Comparison of ENCODE assay signal across 8 cellular contexts in genomic region chr6:79536615-79536968, GRCh38. TPM values are rescaled to one million over a fixed set of nuclear protein-coding genes. Genes with fewer than 3 reads are reported as not detected.
A peak's percentile ranks its signal among the peaks of the same experiment; 100 is the strongest.
DNase-seq lines count a peak whose midpoint lies in the region; TF ChIP-seq lines count a peak whose summit lies in the region.

No MANE protein-coding gene starts in this region.

- H3K4me3 ChIP-seq in NT2/D1 (ENCODE audit: insufficient read length, low read depth), result peak overlapping the region; percentile 66
- H3K4me3 ChIP-seq in neural progenitor cell, result peak overlapping the region; percentile 66

- H3K27ac Mint-ChIP-seq in Calu3 (ENCODE audit: unreplicated experiment) (no peak overlapping the region), neural progenitor cell (no peak overlapping the region)
- no peak overlapping the region for H3K27ac Mint-ChIP-seq in activated CD4-positive, alpha-beta memory T cell treated with anti-CD3 and anti-CD28 coated beads for 36 hours

- TF ChIP-seq CTCF in Calu3 (IDR thresholded peaks at IDR 0.05; ENCODE audit: unreplicated experiment), result no peak
- no peak for TF ChIP-seq CTCF in neural progenitor cell (IDR thresholded peaks at IDR 0.05)

- H3K9me3 Mint-ChIP-seq in Calu3 (ENCODE audit: low read depth, unreplicated experiment) (no peaks in the 10 kb centered on the region), neural progenitor cell (no peaks in the 10 kb centered on the region)
- H3K9me3 Mint-ChIP-seq in activated CD4-positive, alpha-beta memory T cell treated with anti-CD3 and anti-CD28 coated beads for 36 hours, result no peaks in the 10 kb centered on the region

- H3K4me1 Mint-ChIP-seq in Calu3 (ENCODE audit: low read depth, unreplicated experiment) (peaks cover 39% of the 10 kb centered on the region), neural progenitor cell (peaks cover 19% of the 10 kb centered on the region)
- no peaks in the 10 kb centered on the region for H3K4me1 Mint-ChIP-seq in activated CD4-positive, alpha-beta memory T cell treated with anti-CD3 and anti-CD28 coated beads for 36 hours (ENCODE audit: low read depth)

- no peaks in the 10 kb centered on the region for H3K27me3 Mint-ChIP-seq in Calu3 (ENCODE audit: unreplicated experiment)
- H3K27me3 Mint-ChIP-seq in neural progenitor cell (ENCODE audit: insufficient read depth, low read depth), result no peaks in the 10 kb centered on the region
- peaks cover 24% of the 10 kb centered on the region for H3K27me3 Mint-ChIP-seq in activated CD4-positive, alpha-beta memory T cell treated with anti-CD3 and anti-CD28 coated beads for 36 hours

- H3K79me2 ChIP-seq in neural progenitor cell (ENCODE audit: low read depth), result peaks cover 47% of the 10 kb centered on the region

- peaks cover 10% of the 10 kb centered on the region for H3F3A ChIP-seq in neural progenitor cell (ENCODE audit: low read depth)

- CTCF ChIA-PET in Calu3 (lab: Charles Lee), result interaction anchor here (1.0 to 1.1 kb wide), 3 partner anchors 8 to 333 kb away, joined by 3 to 5 read pairs (median 3); no protein-coding TSS in a partner anchor
- CTCF ChIA-PET in activated CD4-positive, alpha-beta memory T cell treated with anti-CD3 and anti-CD28 coated beads for 36 hours (lab: Charles Lee), result interaction anchor here (0.9 to 1.2 kb wide), 2 partner anchors 242 to 418 kb away, joined by 3 read pairs; no protein-coding TSS in a partner anchor

- peak overlapping the region; percentile 39 for H3K9ac ChIP-seq in NT2/D1 (ENCODE audit: insufficient read length, low read depth)
- H3K9ac ChIP-seq in neural progenitor cell, result no peak overlapping the region

- peak; percentile 30 for DNase-seq in Calu3
- no peak for DNase-seq in NT2/D1 (ENCODE audit: low read depth, low spot score)
- peak; percentile 23 to 49 for DNase-seq in erythroblast (lab: John Stamatoyannopoulos, UW)
- peak; percentile 56 for DNase-seq in neural progenitor cell (ENCODE audit: low spot score)
- DNase-seq in H4 (ENCODE audit: low spot score), result no peak
- DNase-seq in activated CD4-positive, alpha-beta memory T cell treated with anti-CD3 and anti-CD28 coated beads for 36 hours, result no peak
- no peak for DNase-seq in stimulated activated CD4-positive, alpha-beta T cell treated with anti-CD3 and anti-CD28 coated beads, Interleukin-1b, Interleukin-23, amount 100 ng/mL, for 48 hours
- DNase-seq in DMS153 (lab: John Stamatoyannopoulos, UW), result no peak

- H3K36me3 Mint-ChIP-seq in Calu3 (ENCODE audit: insufficient read depth, unreplicated experiment), result peaks cover 18% of the 10 kb centered on the region
- H3K36me3 Mint-ChIP-seq in neural progenitor cell, result peaks cover 13% of the 10 kb centered on the region
- H3K36me3 Mint-ChIP-seq in activated CD4-positive, alpha-beta memory T cell treated with anti-CD3 and anti-CD28 coated beads for 36 hours, result no peaks in the 10 kb centered on the region

- peak overlapping the region; percentile 85 for H3K4me2 ChIP-seq in neural progenitor cell

- no peak overlapping the region for H3K27ac ChIP-seq in neural progenitor cell

- no TSS peak for BruUV-seq in Calu3 (replicated peaks; lab: Mats Ljungman, UMichigan)

- TF ChIP-seq POLR2A in erythroblast (IDR thresholded peaks at IDR 0.05; ENCODE audit: low read length), result no peak

- intact Hi-C loops in Calu3 (cut with micrococcal nuclease; ENCODE audit: unreplicated experiment), result loop anchor here (5.0 to 10.0 kb wide), 4 partner anchors 36 to 328 kb away; partner anchors contain the start of gene HMGN3
- intact Hi-C loops in activated CD4-positive, alpha-beta memory T cell treated with anti-CD3 and anti-CD28 coated beads for 36 hours (cut with micrococcal nuclease), result loop anchor here (2.0 to 5.0 kb wide), 2 partner anchors 302 to 669 kb away; partner anchors contain the start of genes HMGN3 and IRAK1BP1

- H3K9me3 ChIP-seq in NT2/D1 (ENCODE audit: insufficient read depth, low read length) (no peaks in the 10 kb centered on the region), neural progenitor cell (ENCODE audit: low read depth) (no peaks in the 10 kb centered on the region)

- no peak overlapping the region for H3K4me3 Mint-ChIP-seq in Calu3 (ENCODE audit: low read depth, unreplicated experiment)
- no peak overlapping the region for H3K4me3 Mint-ChIP-seq in neural progenitor cell
- H3K4me3 Mint-ChIP-seq in activated CD4-positive, alpha-beta memory T cell treated with anti-CD3 and anti-CD28 coated beads for 36 hours, result no peak overlapping the region

- H3K4me1 ChIP-seq in NT2/D1 (ENCODE audit: insufficient read depth, insufficient read length) (no peaks in the 10 kb centered on the region), neural progenitor cell (peaks cover 27% of the 10 kb centered on the region)

- H4K20me1 ChIP-seq in neural progenitor cell (ENCODE audit: low read depth), result no peaks in the 10 kb centered on the region

- H2AFZ ChIP-seq in neural progenitor cell (replicated peaks), result peak overlapping the region; percentile 90

- H3K27me3 ChIP-seq in NT2/D1 (ENCODE audit: insufficient read depth, insufficient read length) (no peaks in the 10 kb centered on the region), neural progenitor cell (no peaks in the 10 kb centered on the region)

- H3K36me3 ChIP-seq in NT2/D1 (ENCODE audit: insufficient read depth, insufficient read length, low read length) (peaks cover 4% of the 10 kb centered on the region), neural progenitor cell (no peaks in the 10 kb centered on the region)

- POLR2A ChIA-PET in activated CD4-positive, alpha-beta memory T cell treated with anti-CD3 and anti-CD28 coated beads for 36 hours (lab: Charles Lee), result no interaction called here

RNA-seq across cellular contexts. Expression of gene LCA5, which starts 0.6 kb away (rescaled TPM):
- total RNA-seq in Calu3 (2022) (13.9 and 18.3 TPM in 2 replicates), neural progenitor cell (ENCODE audit: low replicate concordance) (10.7 and 13.2 TPM in 2 replicates)
- 1.3 and 2.4 TPM in 2 replicates for total RNA-seq in H4 (2014; rRNA removed; shearing (Covaris generic))
- total RNA-seq in activated CD4-positive, alpha-beta memory T cell treated with anti-CD3 and anti-CD28 coated beads for 36 hours, result under 1 TPM; 0.15 to 0.21 TPM

Comparison
In these comparisons a context has a peak if more than half of its experiments do, and no peak if none do; other contexts are left out.
1. DNase-seq: peak in Calu3 (single experiment), erythroblast (2 of 2) and neural progenitor cell (single experiment); none in NT2/D1 (single experiment), H4 (single experiment), activated CD4-positive, alpha-beta memory T cell treated with anti-CD3 and anti-CD28 coated beads for 36 hours (single experiment), stimulated activated CD4-positive, alpha-beta T cell treated with anti-CD3 and anti-CD28 coated beads, Interleukin-1b, Interleukin-23, amount 100 ng/mL, for 48 hours (single experiment) and DMS153 (single experiment).